ENCODE assay signal across 9 cellular contexts in the genomic region with DNA sequence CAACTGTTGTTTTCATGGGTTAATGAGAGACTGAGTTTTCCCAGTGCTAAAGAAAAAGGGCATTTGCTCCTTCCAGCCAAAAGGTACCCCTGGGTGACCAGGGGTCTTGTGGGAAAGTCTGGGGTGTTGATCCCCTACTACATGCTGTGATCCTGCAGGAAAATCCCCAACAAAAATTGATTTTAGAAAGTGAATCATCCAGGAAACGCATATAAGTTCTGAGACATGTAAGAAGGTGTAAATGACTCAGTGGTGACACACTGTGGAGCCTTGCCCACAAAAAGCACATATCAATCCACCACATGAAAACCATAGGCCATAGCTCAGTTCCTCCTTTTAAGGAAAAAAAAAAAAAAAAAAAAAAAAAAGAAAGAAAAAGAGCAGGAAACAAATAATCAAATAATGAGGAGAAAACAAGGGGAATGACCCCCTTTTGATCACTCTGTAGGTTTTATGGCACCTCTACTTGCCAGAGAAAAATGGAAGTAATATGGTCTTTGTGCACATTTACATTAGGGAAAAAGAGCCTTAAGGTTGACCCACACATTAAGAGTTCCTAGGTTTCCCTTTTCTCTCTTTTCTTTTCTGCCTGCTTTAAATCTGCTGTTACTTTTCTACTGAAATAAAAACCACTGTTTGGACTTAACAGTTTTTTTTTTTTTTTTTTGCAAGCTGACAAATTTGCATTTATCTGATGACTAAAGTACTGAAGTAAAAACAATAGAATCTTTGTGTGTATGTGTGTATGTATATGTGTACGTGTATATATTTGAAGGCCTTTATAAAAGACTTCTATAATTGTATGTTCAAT.
DNase-seq lines count a peak whose midpoint lies in the region; ATAC-seq, FAIRE-seq and TF ChIP-seq lines count a peak whose summit lies in the region.
"Had no signal": no experiment of that assay in that cellular context is flagged by ENCODE, and none has a peak within 500 bp of the region (broad histone marks: within the 10 kb centered on the region; RNA-seq: fewer than 3 reads in every experiment).

No MANE protein-coding gene starts in this region.

- no TSS peak for BruUV-seq in mammary epithelial cell (replicated peaks; lab: Mats Ljungman, UMichigan)

- H3K4me2 ChIP-seq in mammary epithelial cell (ENCODE audit: insufficient read depth, low read depth, low read length): peak overlapping the region; percentile 78
- H3K4me2 ChIP-seq in hepatocyte: no peak overlapping the region

- H3K4me1 ChIP-seq in mammary epithelial cell (ENCODE audit: insufficient read depth, low read length): peaks cover 11% of the 10 kb centered on the region
- H3K4me1 ChIP-seq in hepatocyte (ENCODE audit: insufficient read depth): no peaks in the 10 kb centered on the region

- H3K4me3 ChIP-seq in mammary epithelial cell (replicated peaks in 1 of 3; ENCODE audit: insufficient read depth in 1 of 3, low read depth in 2 of 3, low read length in 3 of 3): no peak overlapping the region
- H3K4me3 ChIP-seq in hepatocyte: no peak overlapping the region

- H3K9me3 ChIP-seq in mammary epithelial cell (replicated peaks; ENCODE audit: insufficient read depth, low read length): no peaks in the 10 kb centered on the region
- no peaks in the 10 kb centered on the region for H3K9me3 ChIP-seq in hepatocyte (ENCODE audit: low read depth)

- in situ Hi-C loops in mammary epithelial cell (cut with MboI; ENCODE audit: low sequenced_read_pairs in 2 of 2): no loop called here

- H3K27ac ChIP-seq in mammary epithelial cell (ENCODE audit: insufficient read depth, low read depth, low read length) (peak overlapping the region; percentile 89), hepatocyte (no peak overlapping the region)

- no peaks in the 10 kb centered on the region for H4K20me1 ChIP-seq in mammary epithelial cell (ENCODE audit: insufficient read depth, low read length)
- no peaks in the 10 kb centered on the region for H4K20me1 ChIP-seq in hepatocyte (ENCODE audit: insufficient read depth, poor library complexity, severe bottlenecking)

- TF ChIP-seq CTCF in GM10266 (IDR thresholded peaks at IDR 0.05; ENCODE audit: control insufficient read depth, insufficient read depth, low read depth, missing control alignments) (peak; percentile 33), mammary epithelial cell (conservative IDR thresholded peaks at IDR 0.05 in 1 of 2, IDR thresholded peaks at IDR 0.05 in 1 of 2; ENCODE audit: extremely low read depth in 1 of 2, insufficient read depth in 1 of 2, low read depth in 1 of 2, low read length in 2 of 2) (no peak), hepatocyte (IDR thresholded peaks at IDR 0.05; ENCODE audit: poor library complexity) (no peak)

- H3K36me3 ChIP-seq in mammary epithelial cell (ENCODE audit: insufficient read depth, low read length) (peaks cover 2% of the 10 kb centered on the region), hepatocyte (replicated peaks; ENCODE audit: insufficient read depth, low read depth) (no peaks in the 10 kb centered on the region)

- H3K27me3 ChIP-seq in mammary epithelial cell (ENCODE audit: insufficient read depth, low read length): no peaks in the 10 kb centered on the region
- H3K27me3 ChIP-seq in hepatocyte: no peaks in the 10 kb centered on the region

- no peak for FAIRE-seq in frontal cortex (lab: Jason Lieb, UNC)
- FAIRE-seq: endometrium had no signal

- CTCF ChIA-PET in mammary epithelial cell (lab: Charles Lee; ENCODE audit: low non-redundant PET): interaction anchor here (0.6 to 0.7 kb wide), 2 partner anchors 12 to 15 kb away, joined by 5 read pairs; no protein-coding TSS in a partner anchor

- peak overlapping the region; percentile 52 for H3K9ac ChIP-seq in mammary epithelial cell (ENCODE audit: insufficient read depth, low read length)

- H3K79me2 ChIP-seq in mammary epithelial cell (ENCODE audit: insufficient read depth, low read length): no peaks in the 10 kb centered on the region
- no peaks in the 10 kb centered on the region for H3K79me2 ChIP-seq in hepatocyte

- 3% methylated on average over 2 of the region's 2 CpGs for WGBS in mammary epithelial cell (ENCODE audit: low coverage, missing lambda C conversion rate)
- WGBS in hepatocyte (ENCODE audit: low lambda C conversion rate, missing lambda C conversion rate): 78% methylated on average over 2 of the region's 2 CpGs

- H3K9me2 ChIP-seq in hepatocyte (replicated peaks; ENCODE audit: insufficient read depth): no peaks in the 10 kb centered on the region

- dilution Hi-C loops in mammary epithelial cell (cut with HindIII; ENCODE audit: low sequenced_read_pairs): loop anchor here (5.0 kb wide), 1 partner anchor 45 kb away; no protein-coding TSS in a partner anchor

- H2AFZ ChIP-seq in mammary epithelial cell (ENCODE audit: low read depth, low read length): peak overlapping the region; percentile 31
- no peak overlapping the region for H2AFZ ChIP-seq in hepatocyte

- intact Hi-C loops in mammary epithelial cell (cut with micrococcal nuclease): loop anchor here (2.0 to 5.0 kb wide), 2 partner anchors 33 to 80 kb away; no protein-coding TSS in a partner anchor

- DNase-seq in GM10266 (ENCODE audit: extremely low spot score) (peak; percentile 37), mammary epithelial cell (peak; percentile 87), frontal cortex (ENCODE audit: low spot score in 2 of 2) (no peak), globus pallidus (ENCODE audit: low spot score) (no peak), hepatocyte (ENCODE audit: low spot score) (no peak), NCI-H446 (lab: John Stamatoyannopoulos, UW) (no peak)

- ATAC-seq in GM21381 (IDR thresholded peaks at IDR 0.05; ENCODE audit: unreplicated experiment) (peak; percentile 100), HG03571 (IDR thresholded peaks at IDR 0.05; ENCODE audit: unreplicated experiment) (peak; percentile 99)

Comparison
In these comparisons a context has a peak if more than half of its experiments do, and no peak if none do; other contexts are left out.
1. DNase-seq: peak in GM10266 (single experiment) and mammary epithelial cell (single experiment); none in frontal cortex (0 of 2), globus pallidus (single experiment), hepatocyte (single experiment) and NCI-H446 (0 of 2).